23 cellular contexts compared by ENCODE assay signal in genomic region chr9:124671861-124672260, GRCh38.
DNase-seq lines count a peak whose midpoint lies in the region; ATAC-seq and TF ChIP-seq lines count a peak whose summit lies in the region.
"Had no signal": no experiment of that assay in that cellular context is flagged by ENCODE, and none has a peak within 500 bp of the region (broad histone marks: within the 10 kb centered on the region; RNA-seq: fewer than 3 reads in every experiment).

No MANE protein-coding gene starts in this region.

- no peak overlapping the region for H3K27ac ChIP-seq in RWPE1
- H3K27ac ChIP-seq: A549; BLaER1 treated with 17β-estradiol and CSF1 and Interleukin-3, amounts not matched to agents 10 nM and 100 nM had no signal

- H3K4me1 Mint-ChIP-seq in immature natural killer cell: peaks cover 67 to 92% of the 10 kb centered on the region in 2 donors
- peaks cover 39 to 42% of the 10 kb centered on the region in 2 donors for H3K4me1 Mint-ChIP-seq in natural killer cell treated with Interleukin-12 subunit alpha and Interleukin-12 subunit beta and Interleukin-15 and Interleukin-18, amount 100 ng/mL, for 72 hours (ENCODE audit: low read depth in 2 of 2)
- no peaks in the 10 kb centered on the region for H3K4me1 Mint-ChIP-seq in activated T-helper 1 cell treated with anti-CD3 and anti-CD28 coated beads, Interleukin-12 subunit alpha, Interleukin-12 subunit beta, Interleukin-2, Interleukin-4 antibody, amounts not matched to agents 30 ng/mL and 10 ng/mL and 1 ng/mL, durations not matched to agents 14 hours and 24 hours and 36 hours (ENCODE audit: low read depth)

- no peaks in the 10 kb centered on the region for H3K27me3 Mint-ChIP-seq in immature natural killer cell (ENCODE audit: low read depth in 3 of 3)
- H3K27me3 Mint-ChIP-seq in natural killer cell treated with Interleukin-12 subunit alpha and Interleukin-12 subunit beta and Interleukin-15 and Interleukin-18, amount 100 ng/mL, for 72 hours: no peaks in the 10 kb centered on the region
- peaks cover 2% of the 10 kb centered on the region for H3K27me3 Mint-ChIP-seq in activated T-helper 1 cell treated with anti-CD3 and anti-CD28 coated beads, Interleukin-12 subunit alpha, Interleukin-12 subunit beta, Interleukin-2, Interleukin-4 antibody, amounts not matched to agents 30 ng/mL and 10 ng/mL and 1 ng/mL, durations not matched to agents 14 hours and 24 hours and 36 hours (ENCODE audit: insufficient read depth)

- DNase-seq in M059J (ENCODE audit: low read depth) (peak; percentile 39), dermis microvascular lymphatic vessel endothelial cell (ENCODE audit: low read depth in 2 of 2) (peak; percentile 15 to 62), immature natural killer cell (no peak), RWPE1 (ENCODE audit: low spot score) (no peak)
- no peak for DNase-seq in natural killer cell treated with Interleukin-12 subunit alpha and Interleukin-12 subunit beta and Interleukin-15 and Interleukin-18, amount 100 ng/mL, for 72 hours (ENCODE audit: low spot score)
- no peak for DNase-seq in activated T-helper 1 cell treated with anti-CD3 and anti-CD28 coated beads, Interleukin-12 subunit alpha, Interleukin-12 subunit beta, Interleukin-2, Interleukin-4 antibody, amounts not matched to agents 30 ng/mL and 10 ng/mL and 1 ng/mL, durations not matched to agents 14 hours and 24 hours and 36 hours (ENCODE audit: low spot score)
- DNase-seq: 8988T; ACHN; AML-193; BE2C; Calu3; CD4-positive, alpha-beta memory T cell; COR-L47; DMS53; DMS79 treated with DMSO at 0.1 percent for 48 hours; GF-D8; GOT3; H7; HCEC 1CT had no signal

- peak overlapping the region in 2 of 5 donors; percentile 1 to 14 for H3K4me3 Mint-ChIP-seq in immature natural killer cell
- H3K4me3 Mint-ChIP-seq in natural killer cell treated with Interleukin-12 subunit alpha and Interleukin-12 subunit beta and Interleukin-15 and Interleukin-18, amount 100 ng/mL, for 72 hours: no peak overlapping the region
- H3K4me3 Mint-ChIP-seq in activated T-helper 1 cell treated with anti-CD3 and anti-CD28 coated beads, Interleukin-12 subunit alpha, Interleukin-12 subunit beta, Interleukin-2, Interleukin-4 antibody, amounts not matched to agents 30 ng/mL and 10 ng/mL and 1 ng/mL, durations not matched to agents 14 hours and 24 hours and 36 hours: no peak overlapping the region
- H3K4me3 Mint-ChIP-seq: CD14-positive monocyte; CD4-positive, alpha-beta memory T cell had no signal

- no peak for TF ChIP-seq CTCF in RWPE1 (conservative IDR thresholded peaks at IDR 0.05; ENCODE audit: low read depth)

- ATAC-seq in HG03196 (IDR thresholded peaks at IDR 0.05; ENCODE audit: unreplicated experiment): no peak
- ATAC-seq in natural killer cell treated with Interleukin-12 subunit alpha and Interleukin-12 subunit beta and Interleukin-15 and Interleukin-18, amount 100 ng/mL, for 72 hours: no peak
- ATAC-seq: A549 had no signal

- POLR2A ChIA-PET in RWPE1 (lab: Yijun Ruan, JAX; ENCODE audit: low non-redundant PET): no interaction called here

- peaks cover 0 to 15% (median 9%) of the 10 kb centered on the region in 3 donors for H3K36me3 Mint-ChIP-seq in immature natural killer cell
- H3K36me3 Mint-ChIP-seq in natural killer cell treated with Interleukin-12 subunit alpha and Interleukin-12 subunit beta and Interleukin-15 and Interleukin-18, amount 100 ng/mL, for 72 hours: no peaks in the 10 kb centered on the region
- H3K36me3 Mint-ChIP-seq in activated T-helper 1 cell treated with anti-CD3 and anti-CD28 coated beads, Interleukin-12 subunit alpha, Interleukin-12 subunit beta, Interleukin-2, Interleukin-4 antibody, amounts not matched to agents 30 ng/mL and 10 ng/mL and 1 ng/mL, durations not matched to agents 14 hours and 24 hours and 36 hours (ENCODE audit: low read depth): no peaks in the 10 kb centered on the region
- H3K36me3 Mint-ChIP-seq: CD4-positive, alpha-beta memory T cell had no signal

- CTCF ChIA-PET in RWPE1 (lab: Yijun Ruan, JAX): interaction anchor here (0.7 kb wide), 1 partner anchor 8 kb away, joined by 3 read pairs; no protein-coding TSS in a partner anchor

- H3K27ac Mint-ChIP-seq in immature natural killer cell: peak overlapping the region; percentile 7 to 70 (median 46)
- peak overlapping the region in 1 of 2 donors; percentile 10 for H3K27ac Mint-ChIP-seq in natural killer cell treated with Interleukin-12 subunit alpha and Interleukin-12 subunit beta and Interleukin-15 and Interleukin-18, amount 100 ng/mL, for 72 hours
- H3K27ac Mint-ChIP-seq in activated T-helper 1 cell treated with anti-CD3 and anti-CD28 coated beads, Interleukin-12 subunit alpha, Interleukin-12 subunit beta, Interleukin-2, Interleukin-4 antibody, amounts not matched to agents 30 ng/mL and 10 ng/mL and 1 ng/mL, durations not matched to agents 14 hours and 24 hours and 36 hours: no peak overlapping the region
- H3K27ac Mint-ChIP-seq: CD14-positive monocyte; CD4-positive, alpha-beta memory T cell had no signal

- intact Hi-C loops in activated T-helper 1 cell treated with anti-CD3 and anti-CD28 coated beads, Interleukin-12 subunit alpha, Interleukin-12 subunit beta, Interleukin-2, Interleukin-4 antibody, amounts not matched to agents 30 ng/mL and 10 ng/mL and 1 ng/mL, durations not matched to agents 14 hours and 24 hours and 36 hours (cut with micrococcal nuclease): no loop called here

- H3K9me3 Mint-ChIP-seq in immature natural killer cell: no peaks in the 10 kb centered on the region
- H3K9me3 Mint-ChIP-seq in natural killer cell treated with Interleukin-12 subunit alpha and Interleukin-12 subunit beta and Interleukin-15 and Interleukin-18, amount 100 ng/mL, for 72 hours: no peaks in the 10 kb centered on the region
- H3K9me3 Mint-ChIP-seq in activated T-helper 1 cell treated with anti-CD3 and anti-CD28 coated beads, Interleukin-12 subunit alpha, Interleukin-12 subunit beta, Interleukin-2, Interleukin-4 antibody, amounts not matched to agents 30 ng/mL and 10 ng/mL and 1 ng/mL, durations not matched to agents 14 hours and 24 hours and 36 hours: no peaks in the 10 kb centered on the region
- H3K9me3 Mint-ChIP-seq: CD4-positive, alpha-beta memory T cell had no signal

Comparison
In these comparisons a context has a peak if more than half of its experiments do, and no peak if none do; other contexts are left out.
1. DNase-seq: peak in M059J (single experiment) and dermis microvascular lymphatic vessel endothelial cell (2 of 2); none in immature natural killer cell (0 of 3), natural killer cell treated with Interleukin-12 subunit alpha and Interleukin-12 subunit beta and Interleukin-15 and Interleukin-18, amount 100 ng/mL, for 72 hours (single experiment), RWPE1 (single experiment) and activated T-helper 1 cell treated with anti-CD3 and anti-CD28 coated beads, Interleukin-12 subunit alpha, Interleukin-12 subunit beta, Interleukin-2, Interleukin-4 antibody, amounts not matched to agents 30 ng/mL and 10 ng/mL and 1 ng/mL, durations not matched to agents 14 hours and 24 hours and 36 hours (single experiment).